In the genomic region with DNA sequence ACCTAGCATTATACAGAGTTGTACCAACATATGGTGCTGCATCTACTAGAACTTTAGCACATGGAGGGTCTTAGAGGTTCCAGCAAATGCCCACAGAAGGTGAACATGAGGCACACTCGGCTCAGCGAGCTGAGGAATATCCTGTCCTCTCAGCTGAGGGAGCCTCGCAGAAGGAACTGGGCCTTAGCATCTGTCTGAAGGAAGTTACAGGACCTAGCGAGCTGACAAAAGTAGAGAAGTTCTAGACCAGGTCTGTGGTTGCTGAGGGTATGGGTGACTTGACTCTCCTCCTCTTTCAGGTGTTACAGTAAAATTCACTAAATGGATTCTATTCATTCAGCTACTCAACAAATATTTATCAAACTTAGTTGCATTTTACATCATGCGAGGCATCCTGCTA, we compare ENCODE assay signal across 13 cellular contexts.
A peak's percentile ranks its signal among the peaks of the same experiment; 100 is the strongest.
DNase-seq lines count a peak whose midpoint lies in the region; ATAC-seq and TF ChIP-seq lines count a peak whose summit lies in the region.
"Had no signal": no experiment of that assay in that cellular context is flagged by ENCODE, and none has a peak within 500 bp of the region (broad histone marks: within the 10 kb centered on the region; RNA-seq: fewer than 3 reads in every experiment).

No MANE protein-coding gene starts in this region.

- H3K79me2 ChIP-seq in neural progenitor cell (ENCODE audit: low read depth), result no peaks in the 10 kb centered on the region

- H3K27me3 Mint-ChIP-seq in T-helper 1 cell treated with Interleukin-12 subunit alpha and Interleukin-12 subunit beta and Interleukin-4 antibody, amounts not matched to agents 30 μg/mL and 1 μg/mL, for 36 hours (ENCODE audit: low read depth), result peaks cover 10% of the 10 kb centered on the region
- H3K27me3 Mint-ChIP-seq in neural progenitor cell (ENCODE audit: insufficient read depth, low read depth), result peaks cover 4% of the 10 kb centered on the region

- no peak overlapping the region for H2AFZ ChIP-seq in neural progenitor cell (replicated peaks)

- ATAC-seq in GM18498 (IDR thresholded peaks at IDR 0.05; ENCODE audit: unreplicated experiment) (peak; percentile 55), GM21786 (IDR thresholded peaks at IDR 0.05; ENCODE audit: unreplicated experiment) (peak; percentile 38)

- H3K4me1 ChIP-seq in neural progenitor cell, result peaks cover 24% of the 10 kb centered on the region

- no peak overlapping the region for H3K9ac ChIP-seq in neural progenitor cell

- peaks cover 43% of the 10 kb centered on the region for H3K4me1 Mint-ChIP-seq in T-helper 1 cell treated with Interleukin-12 subunit alpha and Interleukin-12 subunit beta and Interleukin-4 antibody, amounts not matched to agents 30 μg/mL and 1 μg/mL, for 36 hours (ENCODE audit: low read depth)
- H3K4me1 Mint-ChIP-seq in neural progenitor cell, result peaks cover 37% of the 10 kb centered on the region

- H3K4me2 ChIP-seq in neural progenitor cell, result no peak overlapping the region

- DNase-seq in neural progenitor cell (ENCODE audit: low spot score), result no peak
- DNase-seq in activated gamma-delta T cell treated with Interleukin-2 at 50 U/mL for 16 hours, result no peak
- no peak for DNase-seq in NCI-H1694 (lab: John Stamatoyannopoulos, UW)
- DNase-seq in NK-92 (lab: John Stamatoyannopoulos, UW; ENCODE audit: unreplicated experiment), result no peak
- DNase-seq: NCI-H446 treated with DMSO at 0.1 percent for 48 hours; stimulated activated CD4-positive, alpha-beta T cell treated with anti-CD3 and anti-CD28 coated beads, Interleukin-4, amount 100 ng/mL, for 1 hour; stomach had no signal

- peaks cover 20% of the 10 kb centered on the region for H3K36me3 Mint-ChIP-seq in T-helper 1 cell treated with Interleukin-12 subunit alpha and Interleukin-12 subunit beta and Interleukin-4 antibody, amounts not matched to agents 30 μg/mL and 1 μg/mL, for 36 hours (ENCODE audit: low read depth)
- H3K36me3 Mint-ChIP-seq in neural progenitor cell, result peaks cover 1% of the 10 kb centered on the region
- H3K36me3 Mint-ChIP-seq: brain had no signal

- no peaks in the 10 kb centered on the region for H4K20me1 ChIP-seq in neural progenitor cell (ENCODE audit: low read depth)

- H3K27ac ChIP-seq in neural progenitor cell, result no peak overlapping the region

- no peak overlapping the region for H3K4me3 ChIP-seq in neural progenitor cell
- H3K4me3 ChIP-seq: lung, stomach had no signal

- H3K36me3 ChIP-seq in neural progenitor cell, result no peaks in the 10 kb centered on the region

- H3F3A ChIP-seq in neural progenitor cell (ENCODE audit: low read depth), result peaks cover 11% of the 10 kb centered on the region

- H3K9me3 ChIP-seq in neural progenitor cell (ENCODE audit: low read depth), result no peaks in the 10 kb centered on the region
- H3K9me3 ChIP-seq: stomach had no signal

- H3K27ac Mint-ChIP-seq in T-helper 1 cell treated with Interleukin-12 subunit alpha and Interleukin-12 subunit beta and Interleukin-4 antibody, amounts not matched to agents 30 μg/mL and 1 μg/mL, for 36 hours, result peak overlapping the region; percentile 71
- H3K27ac Mint-ChIP-seq in neural progenitor cell, result peak overlapping the region; percentile 57
- H3K27ac Mint-ChIP-seq: activated T-helper 2 cell treated with anti-CD3 and anti-CD28 coated beads, Interferon-gamma antibody, Interleukin-2, Interleukin-4, amounts not matched to agents 10 μg/mL and 5 μg/mL and 100 μg/mL, durations not matched to agents 14 hours and 24 hours and 36 hours had no signal

- TF ChIP-seq CTCF in neural progenitor cell (IDR thresholded peaks at IDR 0.05), result no peak

- no peaks in the 10 kb centered on the region for H3K27me3 ChIP-seq in neural progenitor cell
- H3K27me3 ChIP-seq: stomach had no signal

- no peaks in the 10 kb centered on the region for H3K9me3 Mint-ChIP-seq in T-helper 1 cell treated with Interleukin-12 subunit alpha and Interleukin-12 subunit beta and Interleukin-4 antibody, amounts not matched to agents 30 μg/mL and 1 μg/mL, for 36 hours
- H3K9me3 Mint-ChIP-seq in neural progenitor cell, result no peaks in the 10 kb centered on the region
- H3K9me3 Mint-ChIP-seq: activated T-helper 2 cell treated with anti-CD3 and anti-CD28 coated beads, Interferon-gamma antibody, Interleukin-2, Interleukin-4, amounts not matched to agents 10 μg/mL and 5 μg/mL and 100 μg/mL, durations not matched to agents 14 hours and 24 hours and 36 hours; brain had no signal

- H3K4me3 Mint-ChIP-seq in T-helper 1 cell treated with Interleukin-12 subunit alpha and Interleukin-12 subunit beta and Interleukin-4 antibody, amounts not matched to agents 30 μg/mL and 1 μg/mL, for 36 hours, result no peak overlapping the region
- H3K4me3 Mint-ChIP-seq in neural progenitor cell, result no peak overlapping the region
- H3K4me3 Mint-ChIP-seq: brain had no signal
